In the genomic region with DNA sequence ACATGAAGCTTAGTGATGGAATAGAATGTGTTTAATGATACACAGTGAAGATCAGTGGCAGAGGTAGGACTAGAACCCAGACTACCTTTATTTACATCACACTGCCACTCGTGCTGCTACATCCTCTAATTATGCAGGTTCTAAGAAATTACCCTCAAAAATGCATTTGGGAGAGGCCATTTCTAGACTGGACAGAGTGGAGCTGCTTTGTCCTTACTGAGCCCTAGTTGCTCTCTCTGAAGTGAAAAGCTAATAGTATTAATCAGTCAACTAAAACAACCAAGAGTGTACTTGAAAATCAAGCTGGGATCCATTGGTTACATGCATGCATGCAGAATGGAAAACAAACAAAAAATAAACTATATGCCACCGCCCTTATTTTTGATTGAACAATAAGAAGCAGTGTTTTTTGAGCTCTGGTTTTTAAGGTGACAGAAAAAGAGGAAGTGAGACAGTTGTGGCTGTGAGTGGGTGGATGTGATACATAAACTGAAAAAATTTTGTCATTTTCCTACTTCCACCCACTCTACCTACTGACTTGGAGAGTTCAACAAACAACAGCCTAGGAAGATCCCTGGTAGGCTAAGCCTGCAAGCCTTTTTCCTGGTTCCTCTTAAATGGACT, we compare ENCODE assay signal across 8 cellular contexts. TPM values are rescaled to one million over a fixed set of nuclear protein-coding genes. Genes with fewer than 3 reads are reported as not detected.
DNase-seq lines count a peak whose midpoint lies in the region; ATAC-seq and TF ChIP-seq lines count a peak whose summit lies in the region.

No MANE protein-coding gene starts in this region.

- no peaks in the 10 kb centered on the region for H3K27me3 ChIP-seq in DND-41 (ENCODE audit: insufficient read depth, low read length, poor library complexity)
- peaks cover 4% of the 10 kb centered on the region for H3K27me3 ChIP-seq in adrenal gland
- no peaks in the 10 kb centered on the region for H3K27me3 ChIP-seq in testis

- TF ChIP-seq POLR2A in adrenal gland (IDR thresholded peaks at IDR 0.05) (no peak), testis (IDR thresholded peaks at IDR 0.05) (no peak)

- H3K36me3 ChIP-seq in DND-41 (ENCODE audit: insufficient read depth, low read length) (no peaks in the 10 kb centered on the region), adrenal gland (replicated peaks in 1 of 2) (no peaks in the 10 kb centered on the region), testis (ENCODE audit: low read depth, missing control alignments) (no peaks in the 10 kb centered on the region)

- H3K4me1 ChIP-seq in DND-41 (ENCODE audit: insufficient read depth, low read length): peaks cover 14% of the 10 kb centered on the region
- H3K4me1 ChIP-seq in adrenal gland (replicated peaks in 1 of 2): no peaks in the 10 kb centered on the region
- H3K4me1 ChIP-seq in testis: no peaks in the 10 kb centered on the region

- TF ChIP-seq CTCF in DND-41 (IDR thresholded peaks at IDR 0.05; ENCODE audit: borderline replicate concordance, extremely low read depth, low read length, poor library complexity, severe bottlenecking) (no peak), adrenal gland (IDR thresholded peaks at IDR 0.05) (no peak), testis (IDR thresholded peaks at IDR 0.05) (no peak), osteocyte (IDR thresholded peaks at IDR 0.05) (no peak)

- peaks cover 6% of the 10 kb centered on the region for H3K9me3 Mint-ChIP-seq in activated naive CD4-positive, alpha-beta T cell treated with anti-CD3 and anti-CD28 coated beads, Interleukin-2, amount 10 ng/mL, durations not matched to agents 7 days and 5 days
- H3K9me3 Mint-ChIP-seq in osteocyte (ENCODE audit: unreplicated experiment): peaks cover 7% of the 10 kb centered on the region

- H3K9ac ChIP-seq in DND-41 (ENCODE audit: low read depth, low read length): no peak overlapping the region; the same call in 1 of the 2 replicates

- CTCF ChIA-PET in activated naive CD4-positive, alpha-beta T cell treated with anti-CD3 and anti-CD28 coated beads, Interleukin-2, amount 10 ng/mL, durations not matched to agents 7 days and 5 days (lab: Charles Lee): interaction anchor here (1.1 to 1.2 kb wide), 3 partner anchors 9 to 682 kb away, joined by 3 read pairs; no protein-coding TSS in a partner anchor

- peak overlapping the region; percentile 85 for H3K27ac Mint-ChIP-seq in activated naive CD4-positive, alpha-beta T cell treated with anti-CD3 and anti-CD28 coated beads, Interleukin-2, amount 10 ng/mL, durations not matched to agents 7 days and 5 days
- no peak overlapping the region for H3K27ac Mint-ChIP-seq in osteocyte (ENCODE audit: unreplicated experiment)

- H3K4me2 ChIP-seq in DND-41 (ENCODE audit: insufficient read depth, low read length): no peak overlapping the region

- H3K9me3 ChIP-seq in DND-41 (ENCODE audit: insufficient read depth, low read length, severe bottlenecking): no peaks in the 10 kb centered on the region
- H3K9me3 ChIP-seq in adrenal gland (replicated peaks in 1 of 3): no peaks in the 10 kb centered on the region
- H3K9me3 ChIP-seq in testis: no peaks in the 10 kb centered on the region

- H3K27ac ChIP-seq in DND-41 (ENCODE audit: low read length) (peak overlapping the region; percentile 47; the same call in 1 of the 2 replicates), adrenal gland (no peak overlapping the region), testis (no peak overlapping the region)

- 24 to 51% (median 41%) methylated on average over 2 of the region's 2 CpGs for WGBS in adrenal gland, 4 donors
- WGBS in testis, 2 donors: 80 to 82% methylated on average over 2 of the region's 2 CpGs

- H3K4me3 ChIP-seq in DND-41 (ENCODE audit: low read depth in 1 of 2, low read length in 2 of 2): no peak overlapping the region
- no peak overlapping the region for H3K4me3 ChIP-seq in adrenal gland
- H3K4me3 ChIP-seq in testis: no peak overlapping the region

- H3K27me3 Mint-ChIP-seq in activated naive CD4-positive, alpha-beta T cell treated with anti-CD3 and anti-CD28 coated beads, Interleukin-2, amount 10 ng/mL, durations not matched to agents 7 days and 5 days: no peaks in the 10 kb centered on the region
- no peaks in the 10 kb centered on the region for H3K27me3 Mint-ChIP-seq in osteocyte (ENCODE audit: unreplicated experiment)

- peaks cover 4% of the 10 kb centered on the region for H3K36me3 Mint-ChIP-seq in activated naive CD4-positive, alpha-beta T cell treated with anti-CD3 and anti-CD28 coated beads, Interleukin-2, amount 10 ng/mL, durations not matched to agents 7 days and 5 days
- no peaks in the 10 kb centered on the region for H3K36me3 Mint-ChIP-seq in osteocyte (ENCODE audit: unreplicated experiment)

- DNase-seq in DND-41 (no peak), adrenal gland (no peak), testis (no peak), osteocyte (ENCODE audit: extremely low spot score, unreplicated experiment) (no peak), NCI-H2029 (lab: John Stamatoyannopoulos, UW) (no peak)
- no peak for DNase-seq in activated naive CD4-positive, alpha-beta T cell treated with anti-CD3 and anti-CD28 coated beads, Interleukin-2, amount 10 ng/mL, durations not matched to agents 7 days and 5 days

- peaks cover 29% of the 10 kb centered on the region for H3K4me1 Mint-ChIP-seq in activated naive CD4-positive, alpha-beta T cell treated with anti-CD3 and anti-CD28 coated beads, Interleukin-2, amount 10 ng/mL, durations not matched to agents 7 days and 5 days
- H3K4me1 Mint-ChIP-seq in osteocyte (ENCODE audit: unreplicated experiment): no peaks in the 10 kb centered on the region

- H4K20me1 ChIP-seq in DND-41 (ENCODE audit: insufficient read depth, low read length): no peaks in the 10 kb centered on the region

- no peak overlapping the region for H3K4me3 Mint-ChIP-seq in activated naive CD4-positive, alpha-beta T cell treated with anti-CD3 and anti-CD28 coated beads, Interleukin-2, amount 10 ng/mL, durations not matched to agents 7 days and 5 days
- no peak overlapping the region for H3K4me3 Mint-ChIP-seq in osteocyte (ENCODE audit: unreplicated experiment)

- peak; percentile 50; the same call in 1 of the 3 replicates for ATAC-seq in DND-41 (ENCODE audit: insufficient read depth, low read depth)
- peak; percentile 68 for ATAC-seq in GM21367 (IDR thresholded peaks at IDR 0.05; ENCODE audit: unreplicated experiment)
- ATAC-seq in HG03558 (IDR thresholded peaks at IDR 0.05; ENCODE audit: extremely low read depth, unreplicated experiment): peak; percentile 75

- intact Hi-C loops in adrenal gland (cut with DNase I): no loop called here
- intact Hi-C loops in testis (cut with DNase I; ENCODE audit: low total_unique reads): no loop called here

- peak overlapping the region; percentile 54 for H2AFZ ChIP-seq in DND-41 (ENCODE audit: low read depth, low read length)

- no peaks in the 10 kb centered on the region for H3K79me2 ChIP-seq in DND-41 (ENCODE audit: insufficient read depth, low read length)

RNA-seq across cellular contexts. Expression of a gene that starts 6.8 kb away (rescaled TPM):
- total RNA-seq in adrenal gland (100 to 1,000 TPM; 120 to 609 (median 229) TPM), testis (10 to 100 TPM in 1 of 2 donors, 1 to 10 TPM in 1; 5.6 to 19.9 TPM), osteocyte (not detected in 2 replicates)
- polyA plus RNA-seq in adrenal gland (10 to 100 TPM; 47.0 to 76.0 (median 65.6) TPM), testis (ENCODE audit: insufficient read depth, low read depth, low replicate concordance) (27.4 TPM)
